ENCODE assay signal across 1 cellular context in genomic region chr1:176241385-176242015, GRCh38.
TF ChIP-seq lines count a peak whose summit lies in the region.

No MANE protein-coding gene starts in this region.

TF ChIP-seq in HEK293, 187 proteins besides CTCF, POLR2A, EP300 and RAD21 (continued from another document):
- no peak for TF ChIP-seq ZNF426 (tag by site-specific recombination; IDR thresholded peaks at IDR 0.05)
TF ChIP-seq in HEK293: peak in this region for 14.
